1 cellular context compared by ENCODE assay signal in the genomic region with DNA sequence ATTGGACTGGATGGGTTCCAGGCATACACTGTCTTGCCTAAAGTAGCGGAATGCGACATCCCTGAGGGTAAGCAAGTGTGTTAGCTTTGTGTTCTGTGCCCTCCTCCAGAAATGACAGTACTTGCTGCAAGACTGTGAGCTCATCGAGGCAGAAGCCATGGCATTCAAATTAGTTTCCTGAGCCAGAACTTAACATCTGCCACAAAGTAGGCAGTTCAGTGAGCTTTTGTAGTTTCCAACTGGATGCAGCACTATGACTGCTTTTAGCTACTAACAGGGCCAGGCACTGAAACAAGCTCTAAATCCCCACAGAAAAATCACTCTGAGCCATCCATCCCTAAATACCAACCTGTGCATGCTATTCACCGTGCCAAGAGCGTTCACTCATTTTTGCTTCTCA.
TF ChIP-seq lines count a peak whose summit lies in the region.

No MANE protein-coding gene starts in this region.

TF ChIP-seq in H1, 55 proteins besides CTCF, POLR2A, EP300 and RAD21 (continued from another document):
- TF ChIP-seq ATF3 (IDR thresholded peaks at IDR 0.05; ENCODE audit: insufficient read depth, low read depth, low read length) (no peak), BACH1 (IDR thresholded peaks at IDR 0.05; ENCODE audit: low read length) (no peak), POLR2AphosphoS5 (IDR thresholded peaks at IDR 0.05; ENCODE audit: low read depth, low read length) (no peak), BCL11A (IDR thresholded peaks at IDR 0.05; ENCODE audit: low read depth in 2 of 2, low read length in 2 of 2) (no peak), TAF7 (optimal IDR thresholded peaks at IDR 0.05; ENCODE audit: borderline replicate concordance, low read depth, low read length) (no peak), GTF2F1 (IDR thresholded peaks at IDR 0.05; ENCODE audit: borderline replicate concordance, low read depth, low read length) (no peak), TEAD4 (IDR thresholded peaks at IDR 0.05; ENCODE audit: low read depth, low read length) (no peak)
